Comparison of ENCODE assay signal across 8 cellular contexts in the genomic region with DNA sequence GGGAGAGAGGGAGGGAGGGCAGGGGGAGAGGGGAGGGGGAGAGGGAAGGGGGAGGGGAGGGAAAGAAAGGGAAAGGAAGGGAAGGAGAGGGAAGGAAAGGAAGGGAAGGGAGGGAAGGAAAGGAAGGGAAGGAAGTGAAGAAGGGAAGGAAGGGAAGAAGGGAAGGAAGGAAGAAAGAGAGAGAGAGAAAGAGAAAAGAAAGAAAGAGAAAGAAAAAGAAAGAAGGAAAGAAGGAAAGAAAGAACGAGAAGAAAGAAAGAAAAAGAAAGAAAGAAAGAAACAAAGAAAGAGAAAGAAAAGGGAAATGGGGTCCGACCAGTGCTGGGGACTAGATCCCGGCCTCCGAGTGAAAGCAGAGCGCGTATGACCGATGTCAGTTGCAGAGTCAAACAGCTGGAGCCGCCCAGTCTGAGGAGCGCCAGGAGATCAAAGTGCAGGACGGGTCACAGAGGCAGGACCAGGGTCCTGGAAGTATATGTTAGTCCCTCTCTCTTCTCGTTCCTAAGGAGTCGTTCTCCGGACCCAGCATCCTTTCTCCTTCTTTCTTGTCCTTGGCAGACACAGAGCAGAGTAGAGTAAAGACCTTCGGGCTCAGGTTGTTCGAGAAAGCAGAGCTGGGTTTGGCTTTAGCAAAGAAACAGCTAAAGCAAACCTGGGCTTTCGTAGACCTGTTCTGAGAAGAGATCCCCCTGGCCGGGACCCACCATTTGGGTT.
A peak's percentile ranks its signal among the peaks of the same experiment; 100 is the strongest.
DNase-seq lines count a peak whose midpoint lies in the region; ATAC-seq, FAIRE-seq and TF ChIP-seq lines count a peak whose summit lies in the region.

No MANE protein-coding gene starts in this region.

- H3K36me3 Mint-ChIP-seq in CD8-positive, alpha-beta T cell: no peaks in the 10 kb centered on the region
- no peaks in the 10 kb centered on the region for H3K36me3 Mint-ChIP-seq in WTC11

- no peak for ATAC-seq in CD8-positive, alpha-beta T cell
- peak; percentile 83 for ATAC-seq in WTC11
- ATAC-seq in HG02870 (IDR thresholded peaks at IDR 0.05; ENCODE audit: unreplicated experiment): no peak
- ATAC-seq in HG03280 (IDR thresholded peaks at IDR 0.05; ENCODE audit: unreplicated experiment): no peak

- H3K27ac ChIP-seq in CD8-positive, alpha-beta T cell (ENCODE audit: low read depth, low read length): no peak overlapping the region
- no peak overlapping the region for H3K27ac ChIP-seq in keratinocyte (ENCODE audit: control insufficient read depth, insufficient read depth, low read length)

- H3K4me1 Mint-ChIP-seq in CD8-positive, alpha-beta T cell (ENCODE audit: low read depth): peaks cover 13% of the 10 kb centered on the region
- H3K4me1 Mint-ChIP-seq in WTC11: peaks cover 7% of the 10 kb centered on the region

- H3K79me2 ChIP-seq in keratinocyte (ENCODE audit: control insufficient read depth, insufficient read depth, low read length): no peaks in the 10 kb centered on the region

- H3K36me3 ChIP-seq in CD8-positive, alpha-beta T cell (ENCODE audit: insufficient read depth, low read length): no peaks in the 10 kb centered on the region
- H3K36me3 ChIP-seq in H7 (replicated peaks; ENCODE audit: control insufficient read depth, insufficient read depth, low read length): no peaks in the 10 kb centered on the region
- no peaks in the 10 kb centered on the region for H3K36me3 ChIP-seq in keratinocyte (ENCODE audit: control insufficient read depth in 2 of 2, extremely low read depth in 1 of 2, insufficient read depth in 2 of 2, low read length in 2 of 2)

- no peak for FAIRE-seq in keratinocyte (lab: Jason Lieb, UNC)

- POLR2A ChIA-PET in CD8-positive, alpha-beta T cell (lab: Charles Lee): no interaction called here
- POLR2A ChIA-PET in WTC11 (lab: Charles Lee): no interaction called here

- peaks cover 28% of the 10 kb centered on the region for H3K27me3 Mint-ChIP-seq in CD8-positive, alpha-beta T cell (ENCODE audit: low read depth)
- peaks cover 24% of the 10 kb centered on the region for H3K27me3 Mint-ChIP-seq in WTC11 (ENCODE audit: low read depth)

- no peak overlapping the region for H3K9ac ChIP-seq in keratinocyte (ENCODE audit: control insufficient read depth, extremely low read depth, insufficient read depth, low read length)

- H3K9me3 Mint-ChIP-seq in CD8-positive, alpha-beta T cell: no peaks in the 10 kb centered on the region
- peaks cover 5% of the 10 kb centered on the region; the same call in 1 of the 2 replicates for H3K9me3 Mint-ChIP-seq in WTC11

- no peaks in the 10 kb centered on the region for H3K9me3 ChIP-seq in CD8-positive, alpha-beta T cell (ENCODE audit: low read length)
- H3K9me3 ChIP-seq in keratinocyte (ENCODE audit: control insufficient read depth, low read depth, low read length): no peaks in the 10 kb centered on the region

- no peak for TF ChIP-seq POLR2A in erythroblast (IDR thresholded peaks at IDR 0.05; ENCODE audit: low read length)

- CTCF ChIA-PET in CD8-positive, alpha-beta T cell (lab: Charles Lee): interaction anchor here (0.8 to 1.8 kb wide), 12 partner anchors 9 to 518 kb away, joined by 3 to 16 read pairs (median 6); no protein-coding TSS in a partner anchor
- CTCF ChIA-PET in WTC11 (lab: Charles Lee): interaction anchor here (0.5 to 3.6 kb wide), 58 partner anchors 9 to 484 kb away, joined by 3 to 40 read pairs (median 6); a partner anchor contains a TSS

- H3K4me3 ChIP-seq in CD8-positive, alpha-beta T cell (ENCODE audit: low read depth, low read length): peak overlapping the region; percentile 32
- H3K4me3 ChIP-seq in H7 (ENCODE audit: insufficient read depth, low read depth, low read length) (peak overlapping the region; percentile 21; the same call in 1 of the 2 replicates), keratinocyte (ENCODE audit: control insufficient read depth in 2 of 3, extremely low read depth in 1 of 3, insufficient read depth in 2 of 3, low read depth in 1 of 3, low read length in 3 of 3) (peak overlapping the region in 2 of 3 experiments; percentile 45 to 58)

- H3K4me1 ChIP-seq in CD8-positive, alpha-beta T cell (ENCODE audit: insufficient read depth, low read length): peaks cover 7% of the 10 kb centered on the region
- H3K4me1 ChIP-seq in keratinocyte (ENCODE audit: control insufficient read depth, extremely low read depth, insufficient read depth, low read length): peaks cover 5% of the 10 kb centered on the region

- no peaks in the 10 kb centered on the region for H4K20me1 ChIP-seq in keratinocyte (ENCODE audit: control insufficient read depth, extremely low read depth, insufficient read depth, low read length)

- no peak for DNase-seq in CD8-positive, alpha-beta T cell
- DNase-seq in H7 (peak; percentile 42), WTC11 (ENCODE audit: low spot score) (peak; percentile 52), keratinocyte (ENCODE audit: low read depth, low spot score) (no peak), erythroblast (lab: John Stamatoyannopoulos, UW) (no peak), DMS153 treated with DMSO at 0.1 percent for 48 hours (lab: John Stamatoyannopoulos, UW; ENCODE audit: unreplicated experiment) (no peak)

- dilution Hi-C loops in keratinocyte (cut with MboI; ENCODE audit: extremely low pct_ligation_motif_present, low sequenced_read_pairs): no loop called here

- no peak for TF ChIP-seq CTCF in CD8-positive, alpha-beta T cell (IDR thresholded peaks at IDR 0.05)
- no peak for TF ChIP-seq CTCF in WTC11 (IDR thresholded peaks at IDR 0.05)
- no peak for TF ChIP-seq CTCF in keratinocyte (optimal IDR thresholded peaks at IDR 0.05 in 1 of 3, IDR thresholded peaks at IDR 0.05 in 1 of 3, conservative IDR thresholded peaks at IDR 0.05 in 1 of 3; ENCODE audit: extremely low read depth in 1 of 3, insufficient read depth in 2 of 3, low read length in 3 of 3)

- peak overlapping the region; percentile 73 for H3K4me3 Mint-ChIP-seq in CD8-positive, alpha-beta T cell
- H3K4me3 Mint-ChIP-seq in WTC11: peak overlapping the region; percentile 78

- H3K27me3 ChIP-seq in CD8-positive, alpha-beta T cell (ENCODE audit: insufficient read depth, low read length): peaks cover 4% of the 10 kb centered on the region
- H3K27me3 ChIP-seq in H7 (ENCODE audit: control insufficient read depth, insufficient read depth, low read length): 0 out of 2 replicates have a peak, but pooled peaks cover 2% of the 10 kb centered on the region
- no peaks in the 10 kb centered on the region for H3K27me3 ChIP-seq in keratinocyte (ENCODE audit: control insufficient read depth, extremely low read depth, insufficient read depth, low read length)

- no peaks in the 10 kb centered on the region for H3K9me1 ChIP-seq in keratinocyte (ENCODE audit: control insufficient read depth, extremely low read depth, insufficient read depth, low read length)

- peak overlapping the region; percentile 89 for H3K4me2 ChIP-seq in keratinocyte (ENCODE audit: control insufficient read depth, extremely low read depth, insufficient read depth, low read depth, low read length)

- no peak overlapping the region for H3K27ac Mint-ChIP-seq in CD8-positive, alpha-beta T cell
- H3K27ac Mint-ChIP-seq in WTC11: no peak overlapping the region

- H2AFZ ChIP-seq in keratinocyte (ENCODE audit: control insufficient read depth, low read length): peak overlapping the region; percentile 71

- intact Hi-C loops in CD8-positive, alpha-beta T cell (cut with DNase I, micrococcal nuclease): loop anchor here (1.0 kb wide), 3 partner anchors 45 to 517 kb away; no protein-coding TSS in a partner anchor

TF ChIP-seq in WTC11, 78 proteins besides CTCF, POLR2A, EP300 and RAD21:
- TF ChIP-seq, protein P1, sequence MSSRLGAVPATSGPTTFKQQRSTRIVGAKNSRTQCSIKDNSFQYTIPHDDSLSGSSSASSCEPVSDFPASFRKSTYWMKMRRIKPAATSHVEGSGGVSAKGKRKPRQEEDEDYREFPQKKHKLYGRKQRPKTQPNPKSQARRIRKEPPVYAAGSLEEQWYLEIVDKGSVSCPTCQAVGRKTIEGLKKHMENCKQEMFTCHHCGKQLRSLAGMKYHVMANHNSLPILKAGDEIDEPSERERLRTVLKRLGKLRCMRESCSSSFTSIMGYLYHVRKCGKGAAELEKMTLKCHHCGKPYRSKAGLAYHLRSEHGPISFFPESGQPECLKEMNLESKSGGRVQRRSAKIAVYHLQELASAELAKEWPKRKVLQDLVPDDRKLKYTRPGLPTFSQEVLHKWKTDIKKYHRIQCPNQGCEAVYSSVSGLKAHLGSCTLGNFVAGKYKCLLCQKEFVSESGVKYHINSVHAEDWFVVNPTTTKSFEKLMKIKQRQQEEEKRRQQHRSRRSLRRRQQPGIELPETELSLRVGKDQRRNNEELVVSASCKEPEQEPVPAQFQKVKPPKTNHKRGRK (CRISPR knock-in tag; IDR thresholded peaks at IDR 0.05; ENCODE audit: borderline replicate concordance): peak; percentile 100
- TF ChIP-seq ZNF263 (CRISPR knock-in tag; IDR thresholded peaks at IDR 0.05; ENCODE audit: low read depth): no peak

Comparison
In these comparisons a context has a peak if more than half of its experiments do, and no peak if none do; other contexts are left out.
1. DNase-seq: peak in H7 (single experiment) and WTC11 (single experiment); none in CD8-positive, alpha-beta T cell (0 of 7), keratinocyte (single experiment), erythroblast (0 of 2) and DMS153 treated with DMSO at 0.1 percent for 48 hours (single experiment).
2. Peak in every context shown above with its lines, with median percentiles within 50 percentile points of each other: H3K4me3 ChIP-seq.